1 cellular context compared by ENCODE assay signal in the genomic region with DNA sequence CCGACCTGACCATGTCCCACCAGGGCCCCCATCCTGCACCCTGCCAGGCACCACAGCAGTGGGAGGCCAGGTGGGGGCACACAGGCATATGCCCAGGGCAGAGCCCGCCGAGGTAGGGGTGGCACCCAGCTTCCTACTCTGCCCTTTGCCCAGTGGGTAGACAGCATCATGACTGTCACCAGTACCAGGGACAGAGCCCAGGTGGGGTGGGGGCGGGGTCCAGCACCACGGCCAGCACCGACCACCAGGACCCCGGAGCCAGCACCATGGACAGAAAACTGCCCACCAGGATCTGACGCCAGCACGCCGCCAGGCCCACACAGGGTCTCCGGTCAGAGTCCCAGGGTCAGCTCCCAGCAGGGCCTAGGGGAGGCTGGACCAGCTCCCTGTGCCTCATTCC.
TF ChIP-seq lines count a peak whose summit lies in the region.

No MANE protein-coding gene starts in this region.

TF ChIP-seq in HepG2, 621 proteins besides CTCF, POLR2A, EP300 and RAD21 (continued from another document and continues in another):
- TF ChIP-seq FOXJ3 (CRISPR knock-in tag; IDR thresholded peaks at IDR 0.05; ENCODE audit: borderline replicate concordance) (no peak), ELF4 (CRISPR knock-in tag; IDR thresholded peaks at IDR 0.05; ENCODE audit: borderline replicate concordance) (peak; percentile 40; the same call in 1 of the 2 replicates), CBX5 (CRISPR knock-in tag; IDR thresholded peaks at IDR 0.05; ENCODE audit: borderline replicate concordance) (no peak), KLF13 (CRISPR knock-in tag; IDR thresholded peaks at IDR 0.05) (no peak), ZNF850 (CRISPR knock-in tag; conservative IDR thresholded peaks at IDR 0.05) (no peak), MBNL3 (CRISPR knock-in tag; conservative IDR thresholded peaks at IDR 0.05) (no peak), ZFP36L2 (CRISPR knock-in tag; IDR thresholded peaks at IDR 0.05) (0 out of 2 replicates have a peak, but pooled peaks have one; percentile 43), NKX3-1 (CRISPR knock-in tag; IDR thresholded peaks at IDR 0.05) (peak; percentile 86), ZNF547 (CRISPR knock-in tag; IDR thresholded peaks at IDR 0.05) (no peak), BRCA1 (CRISPR knock-in tag; IDR thresholded peaks at IDR 0.05) (no peak), NFIC (IDR thresholded peaks at IDR 0.05; ENCODE audit: low read length) (no peak), SAFB2 (CRISPR knock-in tag; IDR thresholded peaks at IDR 0.05; ENCODE audit: borderline replicate concordance, low read depth) (no peak), ZNF7 (CRISPR knock-in tag; IDR thresholded peaks at IDR 0.05) (0 out of 2 replicates have a peak, but pooled peaks have one; percentile 18), ZNF749 (CRISPR knock-in tag; IDR thresholded peaks at IDR 0.05; ENCODE audit: borderline replicate concordance) (0 out of 2 replicates have a peak, but pooled peaks have one; percentile 63), ATM (IDR thresholded peaks at IDR 0.05; ENCODE audit: borderline replicate concordance) (no peak), MED13 (CRISPR knock-in tag; IDR thresholded peaks at IDR 0.05) (peak; percentile 72), SNAI1 (CRISPR knock-in tag; IDR thresholded peaks at IDR 0.05; ENCODE audit: borderline replicate concordance) (no peak), NR2F2 (IDR thresholded peaks at IDR 0.05; ENCODE audit: borderline replicate concordance, low read depth) (no peak), ZNF768 (CRISPR knock-in tag; IDR thresholded peaks at IDR 0.05) (peak; percentile 75; the same call in 1 of the 2 replicates), RARG (CRISPR knock-in tag; IDR thresholded peaks at IDR 0.05; ENCODE audit: low read depth) (no peak), ZNF607 (CRISPR knock-in tag; IDR thresholded peaks at IDR 0.05; ENCODE audit: borderline replicate concordance) (peak; percentile 83), KDM5B (CRISPR knock-in tag; IDR thresholded peaks at IDR 0.05; ENCODE audit: borderline replicate concordance) (peak; percentile 82; the same call in 1 of the 2 replicates), ZNF616 (CRISPR knock-in tag; IDR thresholded peaks at IDR 0.05; ENCODE audit: low read depth) (0 out of 2 replicates have a peak, but pooled peaks have one; percentile 52), GZF1 (CRISPR knock-in tag; IDR thresholded peaks at IDR 0.05) (peak; percentile 79)
- TF ChIP-seq, protein P1, sequence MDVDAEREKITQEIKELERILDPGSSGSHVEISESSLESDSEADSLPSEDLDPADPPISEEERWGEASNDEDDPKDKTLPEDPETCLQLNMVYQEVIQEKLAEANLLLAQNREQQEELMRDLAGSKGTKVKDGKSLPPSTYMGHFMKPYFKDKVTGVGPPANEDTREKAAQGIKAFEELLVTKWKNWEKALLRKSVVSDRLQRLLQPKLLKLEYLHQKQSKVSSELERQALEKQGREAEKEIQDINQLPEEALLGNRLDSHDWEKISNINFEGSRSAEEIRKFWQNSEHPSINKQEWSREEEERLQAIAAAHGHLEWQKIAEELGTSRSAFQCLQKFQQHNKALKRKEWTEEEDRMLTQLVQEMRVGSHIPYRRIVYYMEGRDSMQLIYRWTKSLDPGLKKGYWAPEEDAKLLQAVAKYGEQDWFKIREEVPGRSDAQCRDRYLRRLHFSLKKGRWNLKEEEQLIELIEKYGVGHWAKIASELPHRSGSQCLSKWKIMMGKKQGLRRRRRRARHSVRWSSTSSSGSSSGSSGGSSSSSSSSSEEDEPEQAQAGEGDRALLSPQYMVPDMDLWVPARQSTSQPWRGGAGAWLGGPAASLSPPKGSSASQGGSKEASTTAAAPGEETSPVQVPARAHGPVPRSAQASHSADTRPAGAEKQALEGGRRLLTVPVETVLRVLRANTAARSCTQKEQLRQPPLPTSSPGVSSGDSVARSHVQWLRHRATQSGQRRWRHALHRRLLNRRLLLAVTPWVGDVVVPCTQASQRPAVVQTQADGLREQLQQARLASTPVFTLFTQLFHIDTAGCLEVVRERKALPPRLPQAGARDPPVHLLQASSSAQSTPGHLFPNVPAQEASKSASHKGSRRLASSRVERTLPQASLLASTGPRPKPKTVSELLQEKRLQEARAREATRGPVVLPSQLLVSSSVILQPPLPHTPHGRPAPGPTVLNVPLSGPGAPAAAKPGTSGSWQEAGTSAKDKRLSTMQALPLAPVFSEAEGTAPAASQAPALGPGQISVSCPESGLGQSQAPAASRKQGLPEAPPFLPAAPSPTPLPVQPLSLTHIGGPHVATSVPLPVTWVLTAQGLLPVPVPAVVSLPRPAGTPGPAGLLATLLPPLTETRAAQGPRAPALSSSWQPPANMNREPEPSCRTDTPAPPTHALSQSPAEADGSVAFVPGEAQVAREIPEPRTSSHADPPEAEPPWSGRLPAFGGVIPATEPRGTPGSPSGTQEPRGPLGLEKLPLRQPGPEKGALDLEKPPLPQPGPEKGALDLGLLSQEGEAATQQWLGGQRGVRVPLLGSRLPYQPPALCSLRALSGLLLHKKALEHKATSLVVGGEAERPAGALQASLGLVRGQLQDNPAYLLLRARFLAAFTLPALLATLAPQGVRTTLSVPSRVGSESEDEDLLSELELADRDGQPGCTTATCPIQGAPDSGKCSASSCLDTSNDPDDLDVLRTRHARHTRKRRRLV (CRISPR knock-in tag; IDR thresholded peaks at IDR 0.05): no peak
- TF ChIP-seq, protein P2, sequence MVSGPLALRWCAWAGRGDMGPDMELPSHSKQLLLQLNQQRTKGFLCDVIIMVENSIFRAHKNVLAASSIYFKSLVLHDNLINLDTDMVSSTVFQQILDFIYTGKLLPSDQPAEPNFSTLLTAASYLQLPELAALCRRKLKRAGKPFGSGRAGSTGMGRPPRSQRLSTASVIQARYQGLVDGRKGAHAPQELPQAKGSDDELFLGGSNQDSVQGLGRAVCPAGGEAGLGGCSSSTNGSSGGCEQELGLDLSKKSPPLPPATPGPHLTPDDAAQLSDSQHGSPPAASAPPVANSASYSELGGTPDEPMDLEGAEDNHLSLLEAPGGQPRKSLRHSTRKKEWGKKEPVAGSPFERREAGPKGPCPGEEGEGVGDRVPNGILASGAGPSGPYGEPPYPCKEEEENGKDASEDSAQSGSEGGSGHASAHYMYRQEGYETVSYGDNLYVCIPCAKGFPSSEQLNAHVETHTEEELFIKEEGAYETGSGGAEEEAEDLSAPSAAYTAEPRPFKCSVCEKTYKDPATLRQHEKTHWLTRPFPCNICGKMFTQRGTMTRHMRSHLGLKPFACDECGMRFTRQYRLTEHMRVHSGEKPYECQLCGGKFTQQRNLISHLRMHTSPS (CRISPR knock-in tag; IDR thresholded peaks at IDR 0.05; ENCODE audit: low read depth): 0 out of 2 replicates have a peak, but pooled peaks have one; percentile 46
- TF ChIP-seq, protein P3, sequence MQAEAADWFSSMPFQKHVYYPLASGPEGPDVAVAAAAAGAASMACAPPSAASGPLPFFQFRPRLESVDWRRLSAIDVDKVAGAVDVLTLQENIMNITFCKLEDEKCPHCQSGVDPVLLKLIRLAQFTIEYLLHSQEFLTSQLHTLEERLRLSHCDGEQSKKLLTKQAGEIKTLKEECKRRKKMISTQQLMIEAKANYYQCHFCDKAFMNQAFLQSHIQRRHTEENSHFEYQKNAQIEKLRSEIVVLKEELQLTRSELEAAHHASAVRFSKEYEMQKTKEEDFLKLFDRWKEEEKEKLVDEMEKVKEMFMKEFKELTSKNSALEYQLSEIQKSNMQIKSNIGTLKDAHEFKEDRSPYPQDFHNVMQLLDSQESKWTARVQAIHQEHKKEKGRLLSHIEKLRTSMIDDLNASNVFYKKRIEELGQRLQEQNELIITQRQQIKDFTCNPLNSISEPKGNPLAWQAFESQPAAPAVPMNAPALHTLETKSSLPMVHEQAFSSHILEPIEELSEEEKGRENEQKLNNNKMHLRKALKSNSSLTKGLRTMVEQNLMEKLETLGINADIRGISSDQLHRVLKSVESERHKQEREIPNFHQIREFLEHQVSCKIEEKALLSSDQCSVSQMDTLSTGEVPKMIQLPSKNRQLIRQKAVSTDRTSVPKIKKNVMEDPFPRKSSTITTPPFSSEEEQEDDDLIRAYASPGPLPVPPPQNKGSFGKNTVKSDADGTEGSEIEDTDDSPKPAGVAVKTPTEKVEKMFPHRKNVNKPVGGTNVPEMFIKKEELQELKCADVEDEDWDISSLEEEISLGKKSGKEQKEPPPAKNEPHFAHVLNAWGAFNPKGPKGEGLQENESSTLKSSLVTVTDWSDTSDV (CRISPR knock-in tag; IDR thresholded peaks at IDR 0.05): no peak
- TF ChIP-seq, protein P4, sequence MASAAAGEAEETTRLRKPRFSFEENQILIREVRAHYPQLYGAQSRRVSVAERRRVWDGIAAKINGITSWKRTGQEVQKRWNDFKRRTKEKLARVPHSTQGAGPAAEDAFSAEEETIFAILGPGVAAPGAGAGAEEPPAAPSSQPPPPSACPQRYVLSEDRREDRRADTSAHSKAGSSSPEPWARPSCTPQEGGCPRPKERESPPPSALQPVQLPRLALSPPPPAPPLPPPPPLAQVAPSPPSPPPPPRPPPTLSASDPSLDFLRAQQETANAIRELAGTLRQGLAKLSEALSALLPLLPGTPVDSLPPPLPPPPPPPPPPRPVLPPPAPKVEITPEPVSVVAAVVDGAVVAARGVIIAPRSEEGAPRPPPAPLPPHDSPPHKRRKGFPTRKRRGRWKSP (CRISPR knock-in tag; IDR thresholded peaks at IDR 0.05): no peak
- TF ChIP-seq, protein P5, sequence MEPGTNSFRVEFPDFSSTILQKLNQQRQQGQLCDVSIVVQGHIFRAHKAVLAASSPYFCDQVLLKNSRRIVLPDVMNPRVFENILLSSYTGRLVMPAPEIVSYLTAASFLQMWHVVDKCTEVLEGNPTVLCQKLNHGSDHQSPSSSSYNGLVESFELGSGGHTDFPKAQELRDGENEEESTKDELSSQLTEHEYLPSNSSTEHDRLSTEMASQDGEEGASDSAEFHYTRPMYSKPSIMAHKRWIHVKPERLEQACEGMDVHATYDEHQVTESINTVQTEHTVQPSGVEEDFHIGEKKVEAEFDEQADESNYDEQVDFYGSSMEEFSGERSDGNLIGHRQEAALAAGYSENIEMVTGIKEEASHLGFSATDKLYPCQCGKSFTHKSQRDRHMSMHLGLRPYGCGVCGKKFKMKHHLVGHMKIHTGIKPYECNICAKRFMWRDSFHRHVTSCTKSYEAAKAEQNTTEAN (CRISPR knock-in tag; conservative IDR thresholded peaks at IDR 0.05): peak; percentile 47; the same call in 1 of the 2 replicates
- TF ChIP-seq, protein P6, sequence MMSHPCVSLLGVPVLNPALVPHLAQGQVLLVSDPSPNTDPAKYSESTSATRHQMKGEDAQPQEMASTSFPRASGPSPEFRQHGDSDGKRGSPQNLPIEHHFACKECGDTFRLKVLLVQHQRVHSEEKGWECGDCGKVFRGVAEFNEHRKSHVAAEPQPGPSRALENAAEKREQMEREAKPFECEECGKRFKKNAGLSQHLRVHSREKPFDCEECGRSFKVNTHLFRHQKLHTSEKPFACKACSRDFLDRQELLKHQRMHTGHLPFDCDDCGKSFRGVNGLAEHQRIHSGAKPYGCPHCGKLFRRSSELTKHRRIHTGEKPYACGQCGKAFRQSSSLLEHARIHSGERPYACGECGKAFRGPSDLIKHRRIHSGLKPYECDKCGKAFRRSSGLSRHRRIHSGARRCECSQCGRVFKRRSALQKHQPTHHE (CRISPR knock-in tag; IDR thresholded peaks at IDR 0.05; ENCODE audit: borderline replicate concordance): no peak
- TF ChIP-seq, protein P7, sequence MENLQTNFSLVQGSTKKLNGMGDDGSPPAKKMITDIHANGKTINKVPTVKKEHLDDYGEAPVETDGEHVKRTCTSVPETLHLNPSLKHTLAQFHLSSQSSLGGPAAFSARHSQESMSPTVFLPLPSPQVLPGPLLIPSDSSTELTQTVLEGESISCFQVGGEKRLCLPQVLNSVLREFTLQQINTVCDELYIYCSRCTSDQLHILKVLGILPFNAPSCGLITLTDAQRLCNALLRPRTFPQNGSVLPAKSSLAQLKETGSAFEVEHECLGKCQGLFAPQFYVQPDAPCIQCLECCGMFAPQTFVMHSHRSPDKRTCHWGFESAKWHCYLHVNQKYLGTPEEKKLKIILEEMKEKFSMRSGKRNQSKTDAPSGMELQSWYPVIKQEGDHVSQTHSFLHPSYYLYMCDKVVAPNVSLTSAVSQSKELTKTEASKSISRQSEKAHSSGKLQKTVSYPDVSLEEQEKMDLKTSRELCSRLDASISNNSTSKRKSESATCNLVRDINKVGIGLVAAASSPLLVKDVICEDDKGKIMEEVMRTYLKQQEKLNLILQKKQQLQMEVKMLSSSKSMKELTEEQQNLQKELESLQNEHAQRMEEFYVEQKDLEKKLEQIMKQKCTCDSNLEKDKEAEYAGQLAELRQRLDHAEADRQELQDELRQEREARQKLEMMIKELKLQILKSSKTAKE (CRISPR knock-in tag; IDR thresholded peaks at IDR 0.05; ENCODE audit: borderline replicate concordance): no peak
- TF ChIP-seq, protein P8, sequence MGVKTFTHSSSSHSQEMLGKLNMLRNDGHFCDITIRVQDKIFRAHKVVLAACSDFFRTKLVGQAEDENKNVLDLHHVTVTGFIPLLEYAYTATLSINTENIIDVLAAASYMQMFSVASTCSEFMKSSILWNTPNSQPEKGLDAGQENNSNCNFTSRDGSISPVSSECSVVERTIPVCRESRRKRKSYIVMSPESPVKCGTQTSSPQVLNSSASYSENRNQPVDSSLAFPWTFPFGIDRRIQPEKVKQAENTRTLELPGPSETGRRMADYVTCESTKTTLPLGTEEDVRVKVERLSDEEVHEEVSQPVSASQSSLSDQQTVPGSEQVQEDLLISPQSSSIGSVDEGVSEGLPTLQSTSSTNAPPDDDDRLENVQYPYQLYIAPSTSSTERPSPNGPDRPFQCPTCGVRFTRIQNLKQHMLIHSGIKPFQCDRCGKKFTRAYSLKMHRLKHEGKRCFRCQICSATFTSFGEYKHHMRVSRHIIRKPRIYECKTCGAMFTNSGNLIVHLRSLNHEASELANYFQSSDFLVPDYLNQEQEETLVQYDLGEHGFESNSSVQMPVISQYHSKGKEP (CRISPR knock-in tag; IDR thresholded peaks at IDR 0.05): peak; percentile 68; the same call in 1 of the 2 replicates
- TF ChIP-seq, protein P9, sequence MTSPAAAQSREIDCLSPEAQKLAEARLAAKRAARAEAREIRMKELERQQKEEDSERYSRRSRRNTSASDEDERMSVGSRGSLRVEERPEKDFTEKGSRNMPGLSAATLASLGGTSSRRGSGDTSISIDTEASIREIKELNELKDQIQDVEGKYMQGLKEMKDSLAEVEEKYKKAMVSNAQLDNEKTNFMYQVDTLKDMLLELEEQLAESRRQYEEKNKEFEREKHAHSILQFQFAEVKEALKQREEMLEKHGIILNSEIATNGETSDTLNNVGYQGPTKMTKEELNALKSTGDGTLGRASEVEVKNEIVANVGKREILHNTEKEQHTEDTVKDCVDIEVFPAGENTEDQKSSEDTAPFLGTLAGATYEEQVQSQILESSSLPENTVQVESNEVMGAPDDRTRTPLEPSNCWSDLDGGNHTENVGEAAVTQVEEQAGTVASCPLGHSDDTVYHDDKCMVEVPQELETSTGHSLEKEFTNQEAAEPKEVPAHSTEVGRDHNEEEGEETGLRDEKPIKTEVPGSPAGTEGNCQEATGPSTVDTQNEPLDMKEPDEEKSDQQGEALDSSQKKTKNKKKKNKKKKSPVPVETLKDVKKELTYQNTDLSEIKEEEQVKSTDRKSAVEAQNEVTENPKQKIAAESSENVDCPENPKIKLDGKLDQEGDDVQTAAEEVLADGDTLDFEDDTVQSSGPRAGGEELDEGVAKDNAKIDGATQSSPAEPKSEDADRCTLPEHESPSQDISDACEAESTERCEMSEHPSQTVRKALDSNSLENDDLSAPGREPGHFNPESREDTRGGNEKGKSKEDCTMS (CRISPR knock-in tag; conservative IDR thresholded peaks at IDR 0.05): 0 out of 2 replicates have a peak, but pooled peaks have one; percentile 67
- TF ChIP-seq, protein P10, sequence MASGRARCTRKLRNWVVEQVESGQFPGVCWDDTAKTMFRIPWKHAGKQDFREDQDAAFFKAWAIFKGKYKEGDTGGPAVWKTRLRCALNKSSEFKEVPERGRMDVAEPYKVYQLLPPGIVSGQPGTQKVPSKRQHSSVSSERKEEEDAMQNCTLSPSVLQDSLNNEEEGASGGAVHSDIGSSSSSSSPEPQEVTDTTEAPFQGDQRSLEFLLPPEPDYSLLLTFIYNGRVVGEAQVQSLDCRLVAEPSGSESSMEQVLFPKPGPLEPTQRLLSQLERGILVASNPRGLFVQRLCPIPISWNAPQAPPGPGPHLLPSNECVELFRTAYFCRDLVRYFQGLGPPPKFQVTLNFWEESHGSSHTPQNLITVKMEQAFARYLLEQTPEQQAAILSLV (CRISPR knock-in tag; IDR thresholded peaks at IDR 0.05; ENCODE audit: borderline replicate concordance): peak; percentile 49; the same call in 1 of the 2 replicates
